Comparison of ENCODE assay signal across 29 cellular contexts in the genomic region with DNA sequence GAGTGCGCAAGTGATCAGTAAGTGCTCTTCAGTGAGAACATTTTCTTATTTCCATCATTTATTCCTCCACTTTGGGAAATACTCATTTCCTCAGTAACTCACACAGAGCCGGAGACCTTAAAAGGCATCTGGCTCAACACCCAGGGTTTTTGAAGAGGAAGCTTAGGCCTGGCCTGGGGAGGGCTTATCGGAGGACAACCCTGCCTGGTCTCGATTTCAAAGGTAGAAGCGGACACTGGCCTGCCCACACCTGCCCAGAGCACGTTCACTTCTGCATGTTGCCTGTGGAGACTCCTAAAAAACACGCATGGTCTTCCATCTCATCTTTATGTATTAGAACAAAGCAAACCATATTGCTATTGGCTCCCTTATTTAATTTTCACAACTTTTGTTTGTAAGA. TPM values are rescaled to one million over a fixed set of nuclear protein-coding genes. Genes with fewer than 3 reads are reported as not detected.
DNase-seq lines count a peak whose midpoint lies in the region; ATAC-seq, FAIRE-seq and TF ChIP-seq lines count a peak whose summit lies in the region.
"Had no signal": no experiment of that assay in that cellular context is flagged by ENCODE, and none has a peak within 500 bp of the region (broad histone marks: within the 10 kb centered on the region; RNA-seq: fewer than 3 reads in every experiment).

No MANE protein-coding gene starts in this region.

- POLR2A ChIA-PET in activated CD4-positive, alpha-beta memory T cell treated with anti-CD3 and anti-CD28 coated beads, Interleukin-2, amount 10 ng/mL, durations not matched to agents 7 days and 5 days (lab: Charles Lee), result interaction anchor here (1.0 to 9.9 kb wide), 8 partner anchors 15 to 119 kb away, joined by 4 to 157 read pairs (median 44); a partner anchor contains a TSS

- H3K4me3 Mint-ChIP-seq in T-helper 1 cell treated with Interleukin-12 subunit alpha and Interleukin-12 subunit beta and Interleukin-4 antibody, amounts not matched to agents 30 μg/mL and 1 μg/mL, for 36 hours, result peak overlapping the region; percentile 36
- H3K4me3 Mint-ChIP-seq in CD14-positive monocyte (peak overlapping the region; percentile 35 to 82), natural killer cell (peak overlapping the region; percentile 9)
- no peak overlapping the region for H3K4me3 Mint-ChIP-seq in activated CD4-positive, alpha-beta memory T cell treated with anti-CD3 and anti-CD28 coated beads, Interleukin-2, amount 10 ng/mL, durations not matched to agents 7 days and 5 days
- H3K4me3 Mint-ChIP-seq: CD4-positive, alpha-beta T cell; HFFc6; neural progenitor cell; T-helper 17 cell had no signal

- CTCF ChIA-PET in activated CD4-positive, alpha-beta memory T cell treated with anti-CD3 and anti-CD28 coated beads, Interleukin-2, amount 10 ng/mL, durations not matched to agents 7 days and 5 days (lab: Charles Lee), result interaction anchor here (0.6 to 4.4 kb wide), 5 partner anchors 23 to 121 kb away, joined by 3 to 17 read pairs (median 3); no protein-coding TSS in a partner anchor

- H3K36me3 Mint-ChIP-seq in T-helper 1 cell treated with Interleukin-12 subunit alpha and Interleukin-12 subunit beta and Interleukin-4 antibody, amounts not matched to agents 30 μg/mL and 1 μg/mL, for 36 hours (ENCODE audit: low read depth), result peaks cover 75% of the 10 kb centered on the region
- H3K36me3 Mint-ChIP-seq in CD14-positive monocyte (peaks cover 25 to 42% of the 10 kb centered on the region in 2 donors), natural killer cell (no peaks in the 10 kb centered on the region)
- peaks cover 85% of the 10 kb centered on the region for H3K36me3 Mint-ChIP-seq in activated CD4-positive, alpha-beta memory T cell treated with anti-CD3 and anti-CD28 coated beads, Interleukin-2, amount 10 ng/mL, durations not matched to agents 7 days and 5 days (ENCODE audit: low read depth)

- no peak for FAIRE-seq in frontal cortex (lab: Jason Lieb, UNC)
- FAIRE-seq: colon, RCC 7860 had no signal

- TF ChIP-seq CTCF in CD14-positive monocyte (IDR thresholded peaks at IDR 0.05), result no peak
- TF ChIP-seq CTCF in natural killer cell (IDR thresholded peaks at IDR 0.05), result no peak

- H3K27ac Mint-ChIP-seq in T-helper 1 cell treated with Interleukin-12 subunit alpha and Interleukin-12 subunit beta and Interleukin-4 antibody, amounts not matched to agents 30 μg/mL and 1 μg/mL, for 36 hours, result peak overlapping the region; percentile 94
- H3K27ac Mint-ChIP-seq in CD14-positive monocyte (peak overlapping the region; percentile 63 to 93 (median 85)), natural killer cell (peak overlapping the region in 1 of 2 donors; percentile 96)
- peak overlapping the region; percentile 93 for H3K27ac Mint-ChIP-seq in activated CD4-positive, alpha-beta memory T cell treated with anti-CD3 and anti-CD28 coated beads, Interleukin-2, amount 10 ng/mL, durations not matched to agents 7 days and 5 days
- H3K27ac Mint-ChIP-seq: CD4-positive, alpha-beta T cell; HFFc6; neural progenitor cell; progenitor cell of endocrine pancreas had no signal

- no peak for ATAC-seq in natural killer cell
- ATAC-seq: effector memory CD8-positive, alpha-beta T cell; esophagus mucosa had no signal

- DNase-seq in T-helper 1 cell, result no peak
- no peak for DNase-seq in CD14-positive monocyte (ENCODE audit: low spot score)
- no peak for DNase-seq in activated CD4-positive, alpha-beta memory T cell treated with anti-CD3 and anti-CD28 coated beads, Interleukin-2, amount 10 ng/mL, durations not matched to agents 7 days and 5 days
- DNase-seq in natural killer cell, result no peak
- no peak for DNase-seq in RPMI8226
- no peak for DNase-seq in AG08396 (ENCODE audit: low spot score)
- DNase-seq in frontal cortex (ENCODE audit: low spot score in 2 of 2), result no peak
- DNase-seq: activated CD4-positive, alpha-beta T cell treated with anti-CD3 and anti-CD28 coated beads, Interleukin-2, amount 50 U/mL, for 1 hour; activated gamma-delta T cell treated with Interleukin-2 at 50 U/mL for 16 hours; amniotic stem cell; CD4-positive, alpha-beta T cell; effector memory CD8-positive, alpha-beta T cell; foreskin fibroblast; HFFc6; KBM-7; mammary epithelial cell; MM.1S; NCI-H1417; NCI-H2029 treated with DMSO at 0.1 percent for 48 hours; NCI-H226; sigmoid colon; stimulated activated naive CD4-positive, alpha-beta T cell treated with Interleukin-2 at 50 U/mL for 16 hours; T-helper 17 cell had no signal

- H3K27me3 Mint-ChIP-seq in T-helper 1 cell treated with Interleukin-12 subunit alpha and Interleukin-12 subunit beta and Interleukin-4 antibody, amounts not matched to agents 30 μg/mL and 1 μg/mL, for 36 hours (ENCODE audit: low read depth), result no peaks in the 10 kb centered on the region
- no peaks in the 10 kb centered on the region for H3K27me3 Mint-ChIP-seq in CD14-positive monocyte (ENCODE audit: low read depth in 3 of 3)
- no peaks in the 10 kb centered on the region for H3K27me3 Mint-ChIP-seq in activated CD4-positive, alpha-beta memory T cell treated with anti-CD3 and anti-CD28 coated beads, Interleukin-2, amount 10 ng/mL, durations not matched to agents 7 days and 5 days
- H3K27me3 Mint-ChIP-seq in natural killer cell (ENCODE audit: low read depth in 2 of 2), result no peaks in the 10 kb centered on the region
- H3K27me3 Mint-ChIP-seq: CD4-positive, alpha-beta T cell; effector memory CD8-positive, alpha-beta T cell; progenitor cell of endocrine pancreas; T-helper 17 cell had no signal

- H3K4me1 Mint-ChIP-seq in T-helper 1 cell treated with Interleukin-12 subunit alpha and Interleukin-12 subunit beta and Interleukin-4 antibody, amounts not matched to agents 30 μg/mL and 1 μg/mL, for 36 hours (ENCODE audit: low read depth), result peaks cover 83% of the 10 kb centered on the region
- peaks cover 58% of the 10 kb centered on the region for H3K4me1 Mint-ChIP-seq in CD14-positive monocyte
- peaks cover 96% of the 10 kb centered on the region for H3K4me1 Mint-ChIP-seq in activated CD4-positive, alpha-beta memory T cell treated with anti-CD3 and anti-CD28 coated beads, Interleukin-2, amount 10 ng/mL, durations not matched to agents 7 days and 5 days
- peaks cover 64 to 67% of the 10 kb centered on the region in 2 donors for H3K4me1 Mint-ChIP-seq in natural killer cell
- H3K4me1 Mint-ChIP-seq: neural progenitor cell had no signal

- H3K9me3 Mint-ChIP-seq in T-helper 1 cell treated with Interleukin-12 subunit alpha and Interleukin-12 subunit beta and Interleukin-4 antibody, amounts not matched to agents 30 μg/mL and 1 μg/mL, for 36 hours, result no peaks in the 10 kb centered on the region
- H3K9me3 Mint-ChIP-seq in CD14-positive monocyte (no peaks in the 10 kb centered on the region), natural killer cell (no peaks in the 10 kb centered on the region)
- no peaks in the 10 kb centered on the region for H3K9me3 Mint-ChIP-seq in activated CD4-positive, alpha-beta memory T cell treated with anti-CD3 and anti-CD28 coated beads, Interleukin-2, amount 10 ng/mL, durations not matched to agents 7 days and 5 days
- H3K9me3 Mint-ChIP-seq: CD4-positive, alpha-beta T cell; effector memory CD8-positive, alpha-beta T cell; HFFc6; neural progenitor cell had no signal

- intact Hi-C loops in CD14-positive monocyte (cut with micrococcal nuclease), result loop anchor here in 1 of 2 donors (10.0 kb wide), 1 partner anchor 62 kb away; no protein-coding TSS in a partner anchor
- intact Hi-C loops in natural killer cell (cut with micrococcal nuclease), result no loop called here

RNA-seq across cellular contexts. Expression of a gene that starts 55.5 kb away (rescaled TPM):
- polyA plus RNA-seq in CD14-positive monocyte, result 10 to 100 TPM in 1 of 2 donors, 1 to 10 TPM in 1; 6.5 to 14.3 TPM
- 100 to 1,000 TPM; 550 to 553 TPM for total RNA-seq in activated CD4-positive, alpha-beta memory T cell treated with anti-CD3 and anti-CD28 coated beads, Interleukin-2, amount 10 ng/mL, durations not matched to agents 7 days and 5 days
- total RNA-seq in natural killer cell (100 to 1,000 TPM; 110 to 178 (median 172) TPM), frontal cortex (9.4 TPM)

Comparison
In these comparisons a context has a peak if more than half of its experiments do, and no peak if none do; other contexts are left out.
1. RNA of a gene that starts 55.5 kb away (total RNA-seq): 550 to 553 TPM in activated CD4-positive, alpha-beta memory T cell treated with anti-CD3 and anti-CD28 coated beads, Interleukin-2, amount 10 ng/mL, durations not matched to agents 7 days and 5 days and 110 to 178 TPM in natural killer cell; 9.4 TPM in frontal cortex (single experiment); every median in the first group is over 10 times any median in the second.